In genomic region chr12:43221216-43221615, GRCh38 we compare ENCODE assay signal across 16 cellular contexts.
DNase-seq lines count a peak whose midpoint lies in the region; ATAC-seq and TF ChIP-seq lines count a peak whose summit lies in the region.
"Had no signal": no experiment of that assay in that cellular context is flagged by ENCODE, and none has a peak within 500 bp of the region (broad histone marks: within the 10 kb centered on the region; RNA-seq: fewer than 3 reads in every experiment).

No MANE protein-coding gene starts in this region.

- no peaks in the 10 kb centered on the region for H3F3A ChIP-seq in neural progenitor cell (ENCODE audit: low read depth)

- H3K9me3 ChIP-seq in HUES48 (ENCODE audit: control insufficient read depth, insufficient read depth, low read length) (no peaks in the 10 kb centered on the region), neural progenitor cell (ENCODE audit: low read depth) (no peaks in the 10 kb centered on the region)
- H3K9me3 ChIP-seq: A549, BE2C had no signal

- ATAC-seq in HG02973 (IDR thresholded peaks at IDR 0.05; ENCODE audit: unreplicated experiment) (no peak), GM18517 (IDR thresholded peaks at IDR 0.05; ENCODE audit: unreplicated experiment) (no peak)
- ATAC-seq: A549, HCT116 had no signal

- H3K27me3 Mint-ChIP-seq in neural progenitor cell (ENCODE audit: insufficient read depth, low read depth) = peaks cover 2% of the 10 kb centered on the region

- DNase-seq in H7 (peak; percentile 23), islet precursor cell (peak; percentile 54), posterior vena cava (ENCODE audit: low spot score) (peak; percentile 37), neural progenitor cell (ENCODE audit: low spot score) (no peak)
- DNase-seq: BE2C; CD4-positive, alpha-beta memory T cell; DND-41; GDM1; IMR-90 had no signal

- no peaks in the 10 kb centered on the region for H3K79me2 ChIP-seq in neural progenitor cell (ENCODE audit: low read depth)

- no peak overlapping the region for H3K9ac ChIP-seq in HUES48 (ENCODE audit: low read depth, low read length)
- no peak overlapping the region for H3K9ac ChIP-seq in neural progenitor cell

- no peak for TF ChIP-seq CTCF in neural progenitor cell (IDR thresholded peaks at IDR 0.05)

- H3K4me1 Mint-ChIP-seq in neural progenitor cell = no peaks in the 10 kb centered on the region
- H3K4me1 Mint-ChIP-seq: CD4-positive, alpha-beta memory T cell had no signal

- H4K20me1 ChIP-seq in neural progenitor cell (ENCODE audit: low read depth) = no peaks in the 10 kb centered on the region

- H3K36me3 ChIP-seq in H7 (replicated peaks; ENCODE audit: control insufficient read depth, insufficient read depth, low read length) (no peaks in the 10 kb centered on the region), HUES48 (ENCODE audit: control insufficient read depth, insufficient read depth, low read length) (no peaks in the 10 kb centered on the region), neural progenitor cell (no peaks in the 10 kb centered on the region)
- H3K36me3 ChIP-seq: BE2C had no signal

- H3K27me3 ChIP-seq in H7 (ENCODE audit: control insufficient read depth, insufficient read depth, low read length) = no peaks in the 10 kb centered on the region
- no peaks in the 10 kb centered on the region for H3K27me3 ChIP-seq in HUES48 (ENCODE audit: control insufficient read depth, insufficient read depth, low read length)
- H3K27me3 ChIP-seq in neural progenitor cell = no peaks in the 10 kb centered on the region
- H3K27me3 ChIP-seq: BE2C had no signal

- no peak overlapping the region for H3K4me3 Mint-ChIP-seq in neural progenitor cell
- H3K4me3 Mint-ChIP-seq: CD4-positive, alpha-beta memory T cell had no signal

- no peak overlapping the region for H3K27ac Mint-ChIP-seq in neural progenitor cell
- H3K27ac Mint-ChIP-seq: CD4-positive, alpha-beta memory T cell had no signal

- intact Hi-C loops in posterior vena cava (cut with DNase I) = no loop called here

- H3K4me2 ChIP-seq in neural progenitor cell = no peak overlapping the region
- H3K4me2 ChIP-seq: A549 had no signal

- H3K9me3 Mint-ChIP-seq in neural progenitor cell = peaks cover 7% of the 10 kb centered on the region

- no peak overlapping the region for H3K4me3 ChIP-seq in H7 (ENCODE audit: insufficient read depth, low read depth, low read length)
- no peak overlapping the region for H3K4me3 ChIP-seq in HUES48 (ENCODE audit: low read depth, low read length)
- H3K4me3 ChIP-seq in neural progenitor cell = no peak overlapping the region
- H3K4me3 ChIP-seq: A549 had no signal

- no peak overlapping the region for H2AFZ ChIP-seq in neural progenitor cell (replicated peaks)

- H3K27ac ChIP-seq in HUES48 (ENCODE audit: low read depth, low read length) = peak overlapping the region; percentile 40
- no peak overlapping the region for H3K27ac ChIP-seq in neural progenitor cell
- H3K27ac ChIP-seq: A549, C4-2B, HL-60 had no signal

- H3K4me1 ChIP-seq in HUES48 (ENCODE audit: control insufficient read depth, insufficient read depth, low read length) (no peaks in the 10 kb centered on the region), neural progenitor cell (no peaks in the 10 kb centered on the region)
- H3K4me1 ChIP-seq: A549 had no signal

- H3K36me3 Mint-ChIP-seq in neural progenitor cell = no peaks in the 10 kb centered on the region
- H3K36me3 Mint-ChIP-seq: CD4-positive, alpha-beta memory T cell had no signal
